In genomic region chr14:92951912-92952471, GRCh38 we compare ENCODE assay signal across 8 cellular contexts. TPM values are rescaled to one million over a fixed set of nuclear protein-coding genes. Genes with fewer than 3 reads are reported as not detected.
DNase-seq lines count a peak whose midpoint lies in the region; ATAC-seq and TF ChIP-seq lines count a peak whose summit lies in the region.

No MANE protein-coding gene starts in this region.

- no TSS peak for BruUV-seq in mammary epithelial cell (replicated peaks; lab: Mats Ljungman, UMichigan)

- H3K4me2 ChIP-seq in mammary epithelial cell (ENCODE audit: insufficient read depth, low read depth, low read length) = no peak overlapping the region

- peaks cover 15% of the 10 kb centered on the region for H3K36me3 ChIP-seq in mammary epithelial cell (ENCODE audit: insufficient read depth, low read length)

- H3K79me2 ChIP-seq in mammary epithelial cell (ENCODE audit: insufficient read depth, low read length) = no peaks in the 10 kb centered on the region

- H4K20me1 ChIP-seq in mammary epithelial cell (ENCODE audit: insufficient read depth, low read length) = no peaks in the 10 kb centered on the region

- H3K4me1 ChIP-seq in mammary epithelial cell (ENCODE audit: insufficient read depth, low read length) = no peaks in the 10 kb centered on the region

- H2AFZ ChIP-seq in mammary epithelial cell (ENCODE audit: low read depth, low read length) = no peak overlapping the region

- H3K9ac ChIP-seq in mammary epithelial cell (ENCODE audit: insufficient read depth, low read length) = no peak overlapping the region

- peak; percentile 89 for ATAC-seq in HG02759 (IDR thresholded peaks at IDR 0.05; ENCODE audit: unreplicated experiment)

- intact Hi-C loops in mammary epithelial cell (cut with micrococcal nuclease) = loop anchor here (1.0 to 2.0 kb wide), 3 partner anchors 71 to 187 kb away; no protein-coding TSS in a partner anchor

- in situ Hi-C loops in mammary epithelial cell (cut with MboI; ENCODE audit: low sequenced_read_pairs in 2 of 2) = loop anchor here in 1 of 2 donors (25.0 kb wide), 1 partner anchor 160 kb away; the partner anchor contains the start of gene ITPK1

- WGBS in mammary epithelial cell (ENCODE audit: low coverage, missing lambda C conversion rate) = 23% methylated on average over 17 of the region's 18 CpGs

- H3K27me3 ChIP-seq in mammary epithelial cell (ENCODE audit: insufficient read depth, low read length) = no peaks in the 10 kb centered on the region

- CTCF ChIA-PET in mammary epithelial cell (lab: Charles Lee; ENCODE audit: low non-redundant PET) = interaction anchor here (0.6 to 0.8 kb wide), 4 partner anchors 162 to 849 kb away, joined by 3 to 6 read pairs (median 4); no protein-coding TSS in a partner anchor

- TF ChIP-seq CTCF in GM12865 (IDR thresholded peaks at IDR 0.05; ENCODE audit: insufficient read depth, low read depth, low read length, missing control alignments) (peak; percentile 97), mammary epithelial cell (conservative IDR thresholded peaks at IDR 0.05 in 1 of 2, IDR thresholded peaks at IDR 0.05 in 1 of 2; ENCODE audit: extremely low read depth in 1 of 2, insufficient read depth in 1 of 2, low read depth in 1 of 2, low read length in 2 of 2) (peak; percentile 85 to 92)

- DNase-seq in GM12865 (ENCODE audit: low read depth) (peak; percentile 86), NCI-H2107 (lab: John Stamatoyannopoulos, UW) (peak; percentile 87), mammary epithelial cell (peak; percentile 40), islet precursor cell (peak; percentile 72), amniotic stem cell (lab: John Stamatoyannopoulos, UW) (no peak)
- peak; percentile 65 to 80 (median 72) for DNase-seq in activated CD4-positive, CD25-positive, alpha-beta regulatory T cell (lab: John Stamatoyannopoulos, UW)
- DNase-seq in stimulated activated CD4-positive, alpha-beta T cell treated with anti-CD3 and anti-CD28 coated beads, Interleukin-1b, Interleukin-23, amount 100 ng/mL, for 4 hours (ENCODE audit: low read depth in 2 of 2) = peak; percentile 74 to 80

- H3K27ac ChIP-seq in mammary epithelial cell (ENCODE audit: insufficient read depth, low read depth, low read length) = no peak overlapping the region

- dilution Hi-C loops in mammary epithelial cell (cut with HindIII; ENCODE audit: low sequenced_read_pairs) = no loop called here

- no peaks in the 10 kb centered on the region for H3K9me3 ChIP-seq in mammary epithelial cell (replicated peaks; ENCODE audit: insufficient read depth, low read length)

- H3K4me3 ChIP-seq in GM12865 (ENCODE audit: low read depth, low read length) (no peak overlapping the region), mammary epithelial cell (replicated peaks in 1 of 3; ENCODE audit: insufficient read depth in 1 of 3, low read depth in 2 of 3, low read length in 3 of 3) (no peak overlapping the region)

RNA-seq across cellular contexts. Expression of gene CHGA, which starts 29.0 kb away (rescaled TPM):
- under 1 TPM; 0.33 to 0.52 TPM for total RNA-seq in mammary epithelial cell
- polyA plus RNA-seq in mammary epithelial cell = not detected
- not detected for polyA minus RNA-seq in mammary epithelial cell
